ENCODE assay signal across 9 cellular contexts in the genomic region with DNA sequence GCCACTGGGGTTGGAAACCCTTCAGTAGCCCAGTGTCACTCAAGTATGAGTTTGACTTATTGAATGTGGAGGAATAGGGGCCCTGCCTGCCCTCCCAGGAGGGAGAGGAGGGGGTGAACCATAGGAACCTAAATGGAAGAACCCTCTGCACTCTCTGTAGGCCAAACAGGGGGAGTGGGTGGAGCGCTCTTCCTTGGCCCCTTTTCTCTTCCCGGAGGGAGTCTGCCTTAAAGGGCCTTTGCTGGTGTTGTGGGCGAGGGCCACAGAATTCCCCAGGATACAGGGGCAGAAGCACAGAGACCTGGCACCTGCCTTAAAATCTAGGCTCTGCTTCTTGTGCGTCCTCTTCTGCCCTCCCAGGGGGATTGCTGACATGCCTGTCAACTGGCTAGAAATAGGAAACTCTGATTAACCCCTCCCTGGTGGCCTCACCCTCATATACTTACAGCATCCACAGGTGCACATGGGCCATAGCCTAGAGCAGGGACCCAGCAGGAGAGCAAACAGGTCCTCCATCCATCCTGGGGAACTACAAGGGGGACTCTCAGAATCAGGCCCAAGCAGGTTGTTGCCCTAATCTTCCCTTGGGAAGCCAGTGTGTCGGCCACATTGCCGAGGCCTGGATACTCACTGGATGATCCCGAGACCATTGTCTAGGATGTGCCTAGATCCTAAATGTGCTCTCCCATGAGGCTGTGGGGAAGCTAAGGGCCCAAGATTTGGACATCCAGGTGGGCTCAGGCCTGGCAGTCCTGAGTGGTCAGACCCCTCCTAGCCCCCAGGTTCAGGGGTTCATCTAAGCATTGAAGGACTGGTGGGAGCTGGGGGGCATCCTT. TPM values are rescaled to one million over a fixed set of nuclear protein-coding genes. Genes with fewer than 3 reads are reported as not detected.
DNase-seq lines count a peak whose midpoint lies in the region; ATAC-seq and TF ChIP-seq lines count a peak whose summit lies in the region.
"Had no signal": no experiment of that assay in that cellular context is flagged by ENCODE, and none has a peak within 500 bp of the region (broad histone marks: within the 10 kb centered on the region; RNA-seq: fewer than 3 reads in every experiment).

No MANE protein-coding gene starts in this region.

- H3K36me3 Mint-ChIP-seq in HFFc6 (ENCODE audit: low read depth): peaks cover 24% of the 10 kb centered on the region
- H3K36me3 Mint-ChIP-seq in activated naive CD8-positive, alpha-beta T cell treated with anti-CD3 and anti-CD28 coated beads, Interleukin-2, amount 10 ng/mL, durations not matched to agents 7 days and 5 days: peaks cover 8% of the 10 kb centered on the region
- H3K36me3 Mint-ChIP-seq in stimulated activated effector memory CD8-positive, alpha-beta T cell treated with anti-CD3 and anti-CD28 coated beads, Interleukin-12 subunit alpha, Interleukin-12 subunit beta, amount 100 ng/mL, for 72 hours: peaks cover 87% of the 10 kb centered on the region

- no peaks in the 10 kb centered on the region for H3K36me3 ChIP-seq in iPS-20b (ENCODE audit: insufficient read depth, low read depth, low read length)

- H3K4me1 ChIP-seq in iPS-20b (ENCODE audit: insufficient read depth, low read length): peaks cover 36% of the 10 kb centered on the region

- peak overlapping the region; percentile 90 for H3K4me3 Mint-ChIP-seq in HFFc6
- H3K4me3 Mint-ChIP-seq in activated naive CD8-positive, alpha-beta T cell treated with anti-CD3 and anti-CD28 coated beads, Interleukin-2, amount 10 ng/mL, durations not matched to agents 7 days and 5 days: peak overlapping the region; percentile 87
- H3K4me3 Mint-ChIP-seq in stimulated activated effector memory CD8-positive, alpha-beta T cell treated with anti-CD3 and anti-CD28 coated beads, Interleukin-12 subunit alpha, Interleukin-12 subunit beta, amount 100 ng/mL, for 72 hours: peak overlapping the region; percentile 94

- H3K4me3 ChIP-seq in iPS-20b (ENCODE audit: low read length): peak overlapping the region; percentile 80

- DNase-seq in HFFc6: no peak
- DNase-seq in activated naive CD8-positive, alpha-beta T cell treated with anti-CD3 and anti-CD28 coated beads, Interleukin-2, amount 10 ng/mL, durations not matched to agents 7 days and 5 days: no peak
- no peak for DNase-seq in stimulated activated effector memory CD8-positive, alpha-beta T cell treated with anti-CD3 and anti-CD28 coated beads, Interleukin-12 subunit alpha, Interleukin-12 subunit beta, amount 100 ng/mL, for 72 hours (ENCODE audit: low spot score in 2 of 2)
- no peak for DNase-seq in NCI-H524 (lab: John Stamatoyannopoulos, UW)
- DNase-seq in GM19240 (ENCODE audit: insufficient read length, low spot score): no peak
- no peak for DNase-seq in NCI-H526 treated with DMSO at 0.1 percent for 48 hours (lab: John Stamatoyannopoulos, UW)
- DNase-seq in hypothalamus (lab: John Stamatoyannopoulos, UW): no peak
- DNase-seq: SIG-M5 had no signal

- no peak overlapping the region for H3K9ac ChIP-seq in iPS-20b (ENCODE audit: low read depth, low read length)

- POLR2A ChIA-PET in activated naive CD8-positive, alpha-beta T cell treated with anti-CD3 and anti-CD28 coated beads, Interleukin-2, amount 10 ng/mL, durations not matched to agents 7 days and 5 days (lab: Charles Lee): interaction anchor here (2.0 to 5.3 kb wide), 4 partner anchors 8 to 27 kb away, joined by 8 to 73 read pairs (median 58); no protein-coding TSS in a partner anchor

- ATAC-seq in activated naive CD8-positive, alpha-beta T cell treated with anti-CD3 and anti-CD28 coated beads, Interleukin-2, amount 10 ng/mL, durations not matched to agents 7 days and 5 days (ENCODE audit: low read depth): no peak
- ATAC-seq in stimulated activated effector memory CD8-positive, alpha-beta T cell treated with anti-CD3 and anti-CD28 coated beads, Interleukin-12 subunit alpha, Interleukin-12 subunit beta, amount 100 ng/mL, for 72 hours: no peak

- H3K27ac Mint-ChIP-seq in HFFc6: peak overlapping the region; percentile 97
- H3K27ac Mint-ChIP-seq in activated naive CD8-positive, alpha-beta T cell treated with anti-CD3 and anti-CD28 coated beads, Interleukin-2, amount 10 ng/mL, durations not matched to agents 7 days and 5 days: peak overlapping the region; percentile 94
- peak overlapping the region; percentile 97 for H3K27ac Mint-ChIP-seq in stimulated activated effector memory CD8-positive, alpha-beta T cell treated with anti-CD3 and anti-CD28 coated beads, Interleukin-12 subunit alpha, Interleukin-12 subunit beta, amount 100 ng/mL, for 72 hours

- H3K4me1 Mint-ChIP-seq in HFFc6 (ENCODE audit: low read depth): peaks cover 50% of the 10 kb centered on the region
- H3K4me1 Mint-ChIP-seq in activated naive CD8-positive, alpha-beta T cell treated with anti-CD3 and anti-CD28 coated beads, Interleukin-2, amount 10 ng/mL, durations not matched to agents 7 days and 5 days: peaks cover 54% of the 10 kb centered on the region
- H3K4me1 Mint-ChIP-seq in stimulated activated effector memory CD8-positive, alpha-beta T cell treated with anti-CD3 and anti-CD28 coated beads, Interleukin-12 subunit alpha, Interleukin-12 subunit beta, amount 100 ng/mL, for 72 hours: peaks cover 70% of the 10 kb centered on the region

- H3K27me3 ChIP-seq in iPS-20b (ENCODE audit: insufficient read depth, low read length): no peaks in the 10 kb centered on the region; the same call in 1 of the 2 replicates

- no peaks in the 10 kb centered on the region for H3K9me3 Mint-ChIP-seq in HFFc6
- no peaks in the 10 kb centered on the region for H3K9me3 Mint-ChIP-seq in activated naive CD8-positive, alpha-beta T cell treated with anti-CD3 and anti-CD28 coated beads, Interleukin-2, amount 10 ng/mL, durations not matched to agents 7 days and 5 days
- H3K9me3 Mint-ChIP-seq in stimulated activated effector memory CD8-positive, alpha-beta T cell treated with anti-CD3 and anti-CD28 coated beads, Interleukin-12 subunit alpha, Interleukin-12 subunit beta, amount 100 ng/mL, for 72 hours: no peaks in the 10 kb centered on the region

- H3K27ac ChIP-seq in iPS-20b (ENCODE audit: low read length): no peak overlapping the region

- H3K27me3 Mint-ChIP-seq in HFFc6 (ENCODE audit: insufficient read depth): peaks cover 5% of the 10 kb centered on the region
- no peaks in the 10 kb centered on the region for H3K27me3 Mint-ChIP-seq in activated naive CD8-positive, alpha-beta T cell treated with anti-CD3 and anti-CD28 coated beads, Interleukin-2, amount 10 ng/mL, durations not matched to agents 7 days and 5 days

- no peak for TF ChIP-seq CTCF in HFFc6 (IDR thresholded peaks at IDR 0.05)

- H3K9me3 ChIP-seq in iPS-20b (ENCODE audit: insufficient read depth, low read depth, low read length): no peaks in the 10 kb centered on the region

RNA-seq across cellular contexts. Expression of a gene that starts 3.4 kb away (rescaled TPM):
- 100 to 1,000 TPM; 123 to 148 (median 135) TPM for total RNA-seq in HFFc6 (2021; fragmentation: NEBNext Ultra II Directional; extraction: Animal tissue kit (Norgen Biotek cat#: 25700))
- 10 to 100 TPM; 54.7 to 55.1 TPM for total RNA-seq in activated naive CD8-positive, alpha-beta T cell treated with anti-CD3 and anti-CD28 coated beads, Interleukin-2, amount 10 ng/mL, durations not matched to agents 7 days and 5 days
